In the genomic region with DNA sequence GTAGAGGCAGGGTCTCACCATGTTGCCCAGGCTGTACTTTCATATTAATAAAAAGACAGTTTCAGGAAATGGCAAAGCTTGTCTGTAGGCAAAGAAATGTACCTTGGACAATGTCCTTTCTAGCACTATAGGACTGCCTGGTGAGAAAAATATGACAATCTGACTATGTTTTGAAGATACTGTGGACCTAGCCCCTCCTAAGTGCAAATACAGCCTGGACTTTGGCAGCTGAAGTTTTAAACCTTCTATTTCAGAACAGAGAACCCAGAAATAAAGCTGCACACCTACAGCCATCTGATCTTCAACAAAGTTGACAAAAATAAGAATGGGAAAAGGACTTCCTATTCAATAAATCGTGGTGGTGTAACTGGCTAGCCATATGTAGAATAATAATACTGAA, we compare ENCODE assay signal across 31 cellular contexts. TPM values are rescaled to one million over a fixed set of nuclear protein-coding genes. Genes with fewer than 3 reads are reported as not detected.
"Had no signal": no experiment of that assay in that cellular context is flagged by ENCODE, and none has a peak within 500 bp of the region (broad histone marks: within the 10 kb centered on the region; RNA-seq: fewer than 3 reads in every experiment).

No MANE protein-coding gene starts in this region.

- H3K27ac ChIP-seq: stomach, suprapubic skin, testis, thoracic aorta, thyroid gland, tibial artery, tibial nerve, transverse colon, upper lobe of left lung, upper lobe of right lung, uterus, vagina had no signal

- H3K27me3 ChIP-seq: stomach, testis, thyroid gland, tibial artery, tibial nerve, transverse colon, upper lobe of left lung, uterus, vagina had no signal

- ATAC-seq: stimulated activated effector memory CD8-positive, alpha-beta T cell treated with anti-CD3 and anti-CD28 coated beads, Interleukin-12 subunit alpha, Interleukin-12 subunit beta, amount 100 ng/mL, for 72 hours; stimulated activated memory B cell treated with anti-CD40 and anti-IgM and Interleukin-4, amounts not matched to agents 10 μg/mL and 1 μg/mL and 100 μg/mL, for 72 hours; stimulated activated naive B cell treated with anti-CD40 and anti-IgM and Interleukin-4, amounts not matched to agents 10 μg/mL and 1 μg/mL and 100 μg/mL, for 72 hours; stimulated activated naive CD8-positive, alpha-beta T cell treated with anti-CD3 and anti-CD28 coated beads, Interleukin-15, amount 100 ng/mL, for 72 hours; stimulated activated naive CD8-positive, alpha-beta T cell treated with anti-CD3 and anti-CD28 coated beads, Interleukin-15, Interleukin-2, amounts not matched to agents 100 U/mL and 50 U/mL, for 24 hours; upper lobe of right lung had no signal

- DNase-seq: stimulated activated CD4-positive, alpha-beta T cell treated with anti-CD3 and anti-CD28 coated beads, Interleukin-2, amount 100 ng/mL, for 48 hours; stimulated activated CD4-positive, alpha-beta T cell treated with anti-CD3 and anti-CD28 coated beads, Interleukin-4, amount 100 ng/mL, for 1 hour; stimulated activated CD4-positive, alpha-beta T cell treated with anti-CD3 and anti-CD28 coated beads, Interleukin-4, amount 100 ng/mL, for 24 hours; stimulated activated CD4-positive, alpha-beta T cell treated with anti-CD3 and anti-CD28 coated beads, Interleukin-4, amount 100 ng/mL, for 4 hours; stimulated activated CD8-positive, alpha-beta memory T cell treated with anti-CD3 and anti-CD28 coated beads, Interleukin-4, amount 100 ng/mL, for 48 hours; stimulated activated naive B cell treated with anti-CD40 and anti-IgM and Interleukin-4, amounts not matched to agents 10 μg/mL and 1 μg/mL and 100 μg/mL, for 72 hours; stimulated activated naive CD4-positive, alpha-beta T cell; stimulated activated naive CD4-positive, alpha-beta T cell treated with Interleukin-2 at 50 U/mL for 16 hours; stimulated activated naive CD8-positive, alpha-beta T cell treated with anti-CD3 and anti-CD28 coated beads, Interleukin-15, amount 100 ng/mL, for 72 hours; stimulated activated naive CD8-positive, alpha-beta T cell treated with anti-CD3 and anti-CD28 coated beads, Interleukin-15, Interleukin-2, amounts not matched to agents 100 U/mL and 50 U/mL, for 24 hours; stomach; substantia nigra; testis; thyroid gland; tibial artery; transverse colon; trophoblast cell; upper lobe of left lung; upper lobe of right lung; uterus had no signal

- FAIRE-seq: urothelium cell line had no signal

- H3K4me1 ChIP-seq: stomach, suprapubic skin, testis, thyroid gland, tibial artery, tibial nerve, transverse colon, upper lobe of left lung, upper lobe of right lung, uterus, vagina had no signal

- H3K36me3 ChIP-seq: stomach, suprapubic skin, thoracic aorta, thyroid gland, tibial artery, tibial nerve, transverse colon, upper lobe of left lung, upper lobe of right lung, uterus, vagina had no signal

- H3K9me3 ChIP-seq: stomach, suprapubic skin, testis, thoracic aorta, thyroid gland, transverse colon, upper lobe of left lung, upper lobe of right lung, uterus, vagina had no signal

- H3K4me3 ChIP-seq: stomach, suprapubic skin, testis, thoracic aorta, thyroid gland, tibial artery, tibial nerve, transverse colon, upper lobe of left lung, upper lobe of right lung, uterus, vagina had no signal

RNA-seq across cellular contexts. Expression of gene IL17A, which starts 18.9 kb away (rescaled TPM):
- total RNA-seq: stomach, subcutaneous adipose tissue, suprapubic skin, temporal lobe, testis, thoracic aorta, thyroid gland, tibial nerve, transverse colon, upper lobe of left lung, upper lobe of right lung, ureter, urinary bladder, vagina had no signal
- polyA plus RNA-seq: urinary bladder had no signal
